ENCODE assay signal across 17 cellular contexts in genomic region chr2:85523062-85523905, GRCh38. TPM values are rescaled to one million over a fixed set of nuclear protein-coding genes. Genes with fewer than 3 reads are reported as not detected.
DNase-seq lines count a peak whose midpoint lies in the region; ATAC-seq and TF ChIP-seq lines count a peak whose summit lies in the region.
"Had no signal": no experiment of that assay in that cellular context is flagged by ENCODE, and none has a peak within 500 bp of the region (broad histone marks: within the 10 kb centered on the region; RNA-seq: fewer than 3 reads in every experiment).

No MANE protein-coding gene starts in this region.

- H3K9me3 ChIP-seq in esophagus squamous epithelium (no peaks in the 10 kb centered on the region), MM.1S (replicated peaks; ENCODE audit: insufficient read depth, low read length) (no peaks in the 10 kb centered on the region)
- H3K9me3 ChIP-seq: Caco-2 had no signal

- H3K9ac ChIP-seq in MM.1S (ENCODE audit: low read length), result no peak overlapping the region

- no peak overlapping the region for H3K4me3 Mint-ChIP-seq in neural crest cell
- H3K4me3 Mint-ChIP-seq: endodermal cell, memory B cell had no signal

- ATAC-seq in Right ventricle myocardium superior (ENCODE audit: poor library complexity) (peak; percentile 38), Right ventricle myocardium inferior (no peak), GM21825 (IDR thresholded peaks at IDR 0.05; ENCODE audit: unreplicated experiment) (no peak)
- ATAC-seq: foreskin keratinocyte had no signal

- H3K27ac ChIP-seq in esophagus squamous epithelium (peak overlapping the region in 3 of 4 donors; percentile 57 to 70 (median 60)), MM.1S (ENCODE audit: low read length) (no peak overlapping the region)
- H3K27ac ChIP-seq: foreskin keratinocyte had no signal

- H3K36me3 ChIP-seq in esophagus squamous epithelium (no peaks in the 10 kb centered on the region), MM.1S (replicated peaks; ENCODE audit: insufficient read depth, low read length) (no peaks in the 10 kb centered on the region)

- no peaks in the 10 kb centered on the region for H3K9me3 Mint-ChIP-seq in neural crest cell
- H3K9me3 Mint-ChIP-seq: endodermal cell, memory B cell had no signal

- H3K4me1 Mint-ChIP-seq in neural crest cell, result peaks cover 11% of the 10 kb centered on the region

- H3K4me3 ChIP-seq in esophagus squamous epithelium, result no peak overlapping the region
- H3K4me3 ChIP-seq in MM.1S (ENCODE audit: low read length), result no peak overlapping the region
- H3K4me3 ChIP-seq: smooth muscle cell had no signal

- H3K79me2 ChIP-seq in MM.1S (ENCODE audit: low read length), result no peaks in the 10 kb centered on the region

- no peaks in the 10 kb centered on the region for H4K20me1 ChIP-seq in MM.1S (ENCODE audit: insufficient read depth, low read length)

- H3K4me2 ChIP-seq in MM.1S (ENCODE audit: low read depth, low read length), result no peak overlapping the region

- DNase-seq in Right ventricle myocardium superior, result no peak
- no peak for DNase-seq in Right ventricle myocardium inferior (ENCODE audit: missing footprints)
- DNase-seq in esophagus squamous epithelium (lab: John Stamatoyannopoulos, UW), result no peak
- DNase-seq in neural crest cell (ENCODE audit: low read depth, low spot score), result no peak
- no peak for DNase-seq in MM.1S
- no peak for DNase-seq in ecto neural progenitor cell (ENCODE audit: low spot score)
- DNase-seq in SHP77 (lab: John Stamatoyannopoulos, UW), result no peak
- DNase-seq: activated gamma-delta T cell; Caco-2; endodermal cell; foreskin keratinocyte; Kasumi-1; NCI-H1436; stimulated activated naive CD4-positive, alpha-beta T cell had no signal

- no peak overlapping the region for H2AFZ ChIP-seq in MM.1S (ENCODE audit: low read length)

- H3K27me3 ChIP-seq in esophagus squamous epithelium, result no peaks in the 10 kb centered on the region
- no peaks in the 10 kb centered on the region for H3K27me3 ChIP-seq in MM.1S (replicated peaks; ENCODE audit: insufficient read depth, low read length)

- TF ChIP-seq CTCF in esophagus squamous epithelium (IDR thresholded peaks at IDR 0.05) (no peak), neural crest cell (conservative IDR thresholded peaks at IDR 0.05) (no peak), MM.1S (IDR thresholded peaks at IDR 0.05; ENCODE audit: low read length) (no peak)

- peaks cover 0 to 27% (median 7%) of the 10 kb centered on the region in 3 donors for H3K4me1 ChIP-seq in esophagus squamous epithelium
- no peaks in the 10 kb centered on the region for H3K4me1 ChIP-seq in MM.1S (ENCODE audit: low read length)
- H3K4me1 ChIP-seq: Caco-2, foreskin keratinocyte had no signal

- H3K27ac Mint-ChIP-seq in neural crest cell (ENCODE audit: unreplicated experiment), result peak overlapping the region; percentile 23
- H3K27ac Mint-ChIP-seq: endodermal cell, memory B cell had no signal

- no peaks in the 10 kb centered on the region for H3K27me3 Mint-ChIP-seq in neural crest cell (ENCODE audit: low read depth)

- TF ChIP-seq POLR2A in esophagus squamous epithelium (IDR thresholded peaks at IDR 0.05), result no peak

- H3K9me2 ChIP-seq in MM.1S (replicated peaks; ENCODE audit: insufficient read depth, low read length), result no peaks in the 10 kb centered on the region

- no peaks in the 10 kb centered on the region for H3K36me3 Mint-ChIP-seq in neural crest cell (ENCODE audit: low read depth)
- H3K36me3 Mint-ChIP-seq: memory B cell had no signal

- intact Hi-C loops in Right ventricle myocardium superior (cut with DNase I), result no loop called here
- intact Hi-C loops in Right ventricle myocardium inferior (cut with DNase I), result no loop called here
- intact Hi-C loops in esophagus squamous epithelium (cut with DNase I), result no loop called here

- H3F3A ChIP-seq in MM.1S (ENCODE audit: insufficient read depth, low read length), result no peaks in the 10 kb centered on the region

- 72 to 78% methylated on average over 6 of the region's 8 CpGs for WGBS in esophagus squamous epithelium, 2 donors

RNA-seq across cellular contexts. Expression of gene MAT2A, which starts 15.7 kb away (rescaled TPM):
- total RNA-seq in Right ventricle myocardium superior (116 TPM), Right ventricle myocardium inferior (118 TPM), esophagus squamous epithelium (100 to 1,000 TPM in 2 of 4 donors, 10 to 100 TPM in 2; 81.8 to 272 (median 121) TPM), neural crest cell (404 and 405 TPM in 2 replicates)

RNA-seq across cellular contexts. Expression of gene GGCX, which starts 38.0 kb away (rescaled TPM):
- total RNA-seq in Right ventricle myocardium superior (25.1 TPM), Right ventricle myocardium inferior (26.9 TPM), esophagus squamous epithelium (10 to 100 TPM; 19.7 to 27.5 (median 23.3) TPM), neural crest cell (43.4 and 43.7 TPM in 2 replicates)

RNA-seq across cellular contexts. Expression of gene VAMP8, which starts 54.1 kb away (rescaled TPM):
- 16.9 TPM for total RNA-seq in Right ventricle myocardium superior
- 26.1 TPM for total RNA-seq in Right ventricle myocardium inferior
- 100 to 1,000 TPM in 1 of 4 donors, 10 to 100 TPM in 3; 78.8 to 144 (median 93.8) TPM for total RNA-seq in esophagus squamous epithelium
- total RNA-seq in neural crest cell, result 1.1 and 2.1 TPM in 2 replicates
